Comparison of ENCODE assay signal across 1 cellular context in genomic region chr12:42442888-42443287, GRCh38.
TF ChIP-seq lines count a peak whose summit lies in the region.

No MANE protein-coding gene starts in this region.

TF ChIP-seq in K562, 482 proteins besides CTCF, POLR2A, EP300 and RAD21 (continued from another document and continues in another):
- TF ChIP-seq CHD7 (IDR thresholded peaks at IDR 0.05; ENCODE audit: low read depth, low read length) (no peak), GTF2E2 (tag; IDR thresholded peaks at IDR 0.05) (no peak), AFF4 (CRISPR knock-in tag; IDR thresholded peaks at IDR 0.05) (no peak), MBD2 (IDR thresholded peaks at IDR 0.05; ENCODE audit: borderline replicate concordance, low read depth) (peak; percentile 69; the same call in 1 of the 2 replicates), HDAC1 (IDR thresholded peaks at IDR 0.05) (peak in 1 of 2 experiments; percentile 66; a peak in 2 of 4 replicates), FOXM1 (IDR thresholded peaks at IDR 0.05; ENCODE audit: low read depth) (peak; percentile 55), FOXM1 (CRISPR knock-in tag; IDR thresholded peaks at IDR 0.05; ENCODE audit: low read depth) (no peak), HEY1 (CRISPR knock-in tag; IDR thresholded peaks at IDR 0.05; ENCODE audit: borderline replicate concordance) (no peak), IFI16 (CRISPR knock-in tag; IDR thresholded peaks at IDR 0.05) (no peak), LEF1 (IDR thresholded peaks at IDR 0.05) (peak; percentile 80), SOX6 (IDR thresholded peaks at IDR 0.05) (peak; percentile 49; the same call in 1 of the 2 replicates), ZNF398 (CRISPR knock-in tag; IDR thresholded peaks at IDR 0.05) (no peak), MITF (IDR thresholded peaks at IDR 0.05) (no peak), SP2 (IDR thresholded peaks at IDR 0.05; ENCODE audit: extremely low read depth, low read depth, low read length, poor library complexity, severe bottlenecking) (no peak), GTF2B (IDR thresholded peaks at IDR 0.05; ENCODE audit: extremely low read depth, insufficient read length) (no peak), RBBP5 (IDR thresholded peaks at IDR 0.05; ENCODE audit: borderline replicate concordance, insufficient read depth, low read length, poor library complexity, severe bottlenecking) (peak; percentile 53), NONO (IDR thresholded peaks at IDR 0.05; ENCODE audit: low read depth in 2 of 2, low read length in 1 of 2) (no peak), NR2F6 (CRISPR knock-in tag; IDR thresholded peaks at IDR 0.05) (no peak), ZNF592 (IDR thresholded peaks at IDR 0.05) (peak; percentile 68; the same call in 1 of the 2 replicates), TBL1XR1 (IDR thresholded peaks at IDR 0.05; ENCODE audit: low read length in 2 of 2) (peak in 1 of 2 experiments; percentile 81; a peak in 1 of 4 replicates), NFRKB (IDR thresholded peaks at IDR 0.05; ENCODE audit: low read depth) (0 out of 2 replicates have a peak, but pooled peaks have one; percentile 61), YY1 (IDR thresholded peaks at IDR 0.05; ENCODE audit: borderline replicate concordance in 1 of 3, control insufficient read depth in 1 of 3, extremely low read depth in 1 of 3, insufficient read depth in 3 of 3, insufficient read length in 1 of 3, insufficient replicate concordance in 2 of 3, low read depth in 1 of 3, low read length in 2 of 3) (no peak), ARID1B (IDR thresholded peaks at IDR 0.05) (peak; percentile 94), HES1 (IDR thresholded peaks at IDR 0.05; ENCODE audit: low read depth) (no peak), ZNF140 (CRISPR knock-in tag; IDR thresholded peaks at IDR 0.05) (no peak)
